Comparison of ENCODE assay signal across 9 cellular contexts in genomic region chr6:150580489-150580888, GRCh38.
"Had no signal": no experiment of that assay in that cellular context is flagged by ENCODE, and none has a peak within 500 bp of the region (broad histone marks: within the 10 kb centered on the region; RNA-seq: fewer than 3 reads in every experiment).

No MANE protein-coding gene starts in this region.

- DNase-seq: H9, HCEC 1CT, HFFc6, IMR-90 had no signal

- FAIRE-seq: H1, H54, K562 had no signal

- ATAC-seq: GM23338, K562 had no signal

- H3K27ac ChIP-seq: HL-60 had no signal

- H3K4me3 ChIP-seq: GM23338, K562 had no signal
